ENCODE assay signal across 1 cellular context in the genomic region with DNA sequence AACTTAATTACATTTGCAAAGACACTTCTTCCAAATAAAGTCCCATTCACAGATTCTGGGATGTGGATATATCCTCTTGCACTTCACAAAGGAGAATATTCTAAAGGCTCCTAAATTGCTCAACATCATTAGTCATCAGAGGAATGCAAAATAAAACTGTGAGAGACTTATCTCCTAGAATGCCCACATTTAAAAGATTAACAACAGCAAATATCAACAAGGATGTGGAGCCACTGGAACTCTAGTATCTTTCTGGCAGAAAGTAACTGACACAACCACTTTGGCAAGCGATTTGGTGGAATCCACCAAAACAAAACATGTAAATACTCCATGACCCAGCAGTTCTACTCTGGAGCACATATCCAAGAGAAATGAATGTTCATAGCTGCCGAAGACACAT.
TF ChIP-seq lines count a peak whose summit lies in the region.

No MANE protein-coding gene starts in this region.

TF ChIP-seq in IMR-90, 13 proteins besides CTCF, POLR2A, EP300 and RAD21:
- TF ChIP-seq, protein P1, sequence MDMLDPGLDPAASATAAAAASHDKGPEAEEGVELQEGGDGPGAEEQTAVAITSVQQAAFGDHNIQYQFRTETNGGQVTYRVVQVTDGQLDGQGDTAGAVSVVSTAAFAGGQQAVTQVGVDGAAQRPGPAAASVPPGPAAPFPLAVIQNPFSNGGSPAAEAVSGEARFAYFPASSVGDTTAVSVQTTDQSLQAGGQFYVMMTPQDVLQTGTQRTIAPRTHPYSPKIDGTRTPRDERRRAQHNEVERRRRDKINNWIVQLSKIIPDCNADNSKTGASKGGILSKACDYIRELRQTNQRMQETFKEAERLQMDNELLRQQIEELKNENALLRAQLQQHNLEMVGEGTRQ (IDR thresholded peaks at IDR 0.05; ENCODE audit: low read depth, low read length), result no peak
- TF ChIP-seq BHLHE40 (IDR thresholded peaks at IDR 0.05; ENCODE audit: low read depth, low read length) (no peak), CEBPB (IDR thresholded peaks at IDR 0.05; ENCODE audit: low read depth, low read length) (peak; percentile 76), MAZ (IDR thresholded peaks at IDR 0.05; ENCODE audit: borderline replicate concordance, low read depth, low read length) (no peak)
- TF ChIP-seq, protein P2, sequence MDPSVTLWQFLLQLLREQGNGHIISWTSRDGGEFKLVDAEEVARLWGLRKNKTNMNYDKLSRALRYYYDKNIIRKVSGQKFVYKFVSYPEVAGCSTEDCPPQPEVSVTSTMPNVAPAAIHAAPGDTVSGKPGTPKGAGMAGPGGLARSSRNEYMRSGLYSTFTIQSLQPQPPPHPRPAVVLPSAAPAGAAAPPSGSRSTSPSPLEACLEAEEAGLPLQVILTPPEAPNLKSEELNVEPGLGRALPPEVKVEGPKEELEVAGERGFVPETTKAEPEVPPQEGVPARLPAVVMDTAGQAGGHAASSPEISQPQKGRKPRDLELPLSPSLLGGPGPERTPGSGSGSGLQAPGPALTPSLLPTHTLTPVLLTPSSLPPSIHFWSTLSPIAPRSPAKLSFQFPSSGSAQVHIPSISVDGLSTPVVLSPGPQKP (IDR thresholded peaks at IDR 0.05; ENCODE audit: borderline replicate concordance, low read depth, low read length), result no peak
